ENCODE assay signal across 7 cellular contexts in genomic region chr22:50341977-50342650, GRCh38.
DNase-seq lines count a peak whose midpoint lies in the region; ATAC-seq lines count a peak whose summit lies in the region.

No MANE protein-coding gene starts in this region.

- DNase-seq in NCI-H82 treated with DMSO at 0.1 percent for 48 hours (lab: John Stamatoyannopoulos, UW; ENCODE audit: unreplicated experiment) (peak; percentile 42), medulla oblongata (ENCODE audit: extremely low spot score) (peak; percentile 94)
- DNase-seq in activated CD8-positive, alpha-beta memory T cell treated with anti-CD3 and anti-CD28 coated beads for 24 hours, result peak; percentile 97
- DNase-seq in effector memory CD4-positive, alpha-beta T cell, result peak; percentile 70 to 82 (median 71)
- peak; percentile 82 to 87 (median 87) for DNase-seq in stimulated activated CD4-positive, alpha-beta T cell treated with anti-CD3 and anti-CD28 coated beads, TNF-alpha, amount 100 ng/mL, for 24 hours (ENCODE audit: low read depth in 3 of 3)

- H3K4me1 ChIP-seq in effector memory CD4-positive, alpha-beta T cell (ENCODE audit: control insufficient read depth, insufficient read depth, low read length, poor library complexity, severe bottlenecking), result peaks cover 18% of the 10 kb centered on the region

- no peaks in the 10 kb centered on the region for H3K36me3 ChIP-seq in effector memory CD4-positive, alpha-beta T cell (ENCODE audit: control insufficient read depth, insufficient read depth, low read length)

- H3K9me3 ChIP-seq in effector memory CD4-positive, alpha-beta T cell (ENCODE audit: control insufficient read depth, low read length), result no peaks in the 10 kb centered on the region

- H3K27me3 ChIP-seq in effector memory CD4-positive, alpha-beta T cell (replicated peaks; ENCODE audit: control insufficient read depth, insufficient read depth, low read length, poor library complexity, severe bottlenecking), result no peaks in the 10 kb centered on the region

- peak overlapping the region; percentile 89 for H3K27ac ChIP-seq in effector memory CD4-positive, alpha-beta T cell (ENCODE audit: insufficient read depth, low read length, poor library complexity, severe bottlenecking)

- peak overlapping the region; percentile 46 for H3K4me3 ChIP-seq in effector memory CD4-positive, alpha-beta T cell (ENCODE audit: insufficient read depth, low read depth, low read length, poor library complexity, severe bottlenecking)

- peak; percentile 55 for ATAC-seq in GM18498 (IDR thresholded peaks at IDR 0.05; ENCODE audit: unreplicated experiment)
- peak; percentile 45 for ATAC-seq in HG03442 (IDR thresholded peaks at IDR 0.05; ENCODE audit: unreplicated experiment)

Comparison
In these comparisons a context has a peak if more than half of its experiments do, and no peak if none do; other contexts are left out.
1. Peak in every context shown above with its lines: DNase-seq, ATAC-seq, H3K4me3 ChIP-seq and H3K27ac ChIP-seq.
2. DNase-seq: peak in every context shown above with its lines; median percentile 97 in activated CD8-positive, alpha-beta memory T cell treated with anti-CD3 and anti-CD28 coated beads for 24 hours; 94 in medulla oblongata; 87 in stimulated activated CD4-positive, alpha-beta T cell treated with anti-CD3 and anti-CD28 coated beads, TNF-alpha, amount 100 ng/mL, for 24 hours; 71 in effector memory CD4-positive, alpha-beta T cell; 42 in NCI-H82 treated with DMSO at 0.1 percent for 48 hours.